ENCODE assay signal across 2 cellular contexts in genomic region chr1:24773618-24774017, GRCh38.
TF ChIP-seq lines count a peak whose summit lies in the region.

No MANE protein-coding gene starts in this region.

TF ChIP-seq in HEK293, 187 proteins besides CTCF, POLR2A, EP300 and RAD21 (continued from another document):
- peak; percentile 7; the same call in 1 of the 2 replicates for TF ChIP-seq ZNF362 (tag by site-specific recombination; IDR thresholded peaks at IDR 0.05)
- TF ChIP-seq ZNF561 (tag by site-specific recombination; IDR thresholded peaks at IDR 0.05; ENCODE audit: borderline replicate concordance), result no peak

TF ChIP-seq in SK-N-SH treated with all-trans-retinoic acid at 6 μM for 48 hours, 23 proteins besides CTCF, POLR2A, EP300 and RAD21 (continued from another document):
- TF ChIP-seq ZNF8 (CRISPR knock-in tag; IDR thresholded peaks at IDR 0.05), result no peak
- no peak for TF ChIP-seq CSDC2 (CRISPR knock-in tag; IDR thresholded peaks at IDR 0.05)
- TF ChIP-seq ZNF70 (CRISPR knock-in tag; IDR thresholded peaks at IDR 0.05), result no peak
